In genomic region chr17:64661041-64661730, GRCh38 we compare ENCODE assay signal across 8 cellular contexts. TPM values are rescaled to one million over a fixed set of nuclear protein-coding genes. Genes with fewer than 3 reads are reported as not detected.
DNase-seq lines count a peak whose midpoint lies in the region; ATAC-seq, FAIRE-seq and TF ChIP-seq lines count a peak whose summit lies in the region.
"Not testable (repeated sequence)": the region's sequence is repeated elsewhere in the genome, so short reads cannot be mapped to it uniquely, and the experiment has no call there.

No MANE protein-coding gene starts in this region.

- not testable (repeated sequence) for H2AFZ ChIP-seq in H1 (ENCODE audit: low read length)

- TF ChIP-seq CTCF in H1 (IDR thresholded peaks at IDR 0.05; ENCODE audit: control extremely low read depth in 1 of 3, insufficient read depth in 1 of 3, low read depth in 1 of 3, low read length in 3 of 3); lower leg skin (IDR thresholded peaks at IDR 0.05); type B pancreatic cell (conservative IDR thresholded peaks at IDR 0.05): not testable (repeated sequence)

- not testable (repeated sequence) for H3K79me1 ChIP-seq in H1 (ENCODE audit: low read depth, low read length)

- H3K27ac ChIP-seq in SJCRH30; H1 (ENCODE audit: low read depth, low read length): not testable (repeated sequence)
- peak overlapping the region; percentile 95 for H3K27ac ChIP-seq in small intestine (ENCODE audit: low read depth in 1 of 2, low read length in 1 of 2)

- not testable (repeated sequence) for H3K36me3 ChIP-seq in SJCRH30; H1 (ENCODE audit: control insufficient read depth in 2 of 4, insufficient read depth in 4 of 4, low read length in 3 of 4); small intestine (ENCODE audit: control insufficient read depth in 2 of 2, insufficient read depth in 2 of 2, low read length in 2 of 2)

- peak; percentile 8 for ATAC-seq in GM18498 (IDR thresholded peaks at IDR 0.05; ENCODE audit: unreplicated experiment)
- peak; percentile 4 to 7 for ATAC-seq in activated T-cell treated with anti-CD3 and anti-CD28 coated beads, Interleukin-2, amount 50 U/mL, for 72 hours (replicated peaks in 1 of 2)

- H2BK5ac ChIP-seq in H1 (ENCODE audit: low read depth, low read length) = not testable (repeated sequence)

- not testable (repeated sequence) for H3K9me3 ChIP-seq in SJCRH30 (replicated peaks); H1 (ENCODE audit: insufficient read depth in 2 of 2, low read depth in 1 of 2, low read length in 1 of 2); small intestine (ENCODE audit: control insufficient read depth, low read depth)

- H3K4me1 Mint-ChIP-seq in activated T-cell treated with anti-CD3 and anti-CD28 coated beads, Interleukin-2, amount 50 U/mL, for 72 hours (ENCODE audit: low read depth) = peaks cover 46% of the 10 kb centered on the region
- peaks cover 20% of the 10 kb centered on the region for H3K4me1 Mint-ChIP-seq in type B pancreatic cell (ENCODE audit: unreplicated experiment)

- H3K9me3 Mint-ChIP-seq in activated T-cell treated with anti-CD3 and anti-CD28 coated beads, Interleukin-2, amount 50 U/mL, for 72 hours; type B pancreatic cell: not testable (repeated sequence)

- H2BK15ac ChIP-seq in H1 (ENCODE audit: low read length) = not testable (repeated sequence)

- H3K4ac ChIP-seq in H1 (replicated peaks; ENCODE audit: insufficient read length, low read depth, low read length) = not testable (repeated sequence)

- not testable (repeated sequence) for H3K14ac ChIP-seq in H1 (ENCODE audit: insufficient read length)

- H3K9ac ChIP-seq in H1 (replicated peaks in 1 of 4; ENCODE audit: extremely low read depth in 1 of 4, low read depth in 3 of 4, low read length in 3 of 4) = peak overlapping the region; percentile 29 to 67 (median 46); a peak in 6 of 7 replicates

- peak overlapping the region; percentile 91 for H3K27ac Mint-ChIP-seq in activated T-cell treated with anti-CD3 and anti-CD28 coated beads, Interleukin-2, amount 50 U/mL, for 72 hours
- H3K27ac Mint-ChIP-seq in type B pancreatic cell = peak overlapping the region; percentile 90

- not testable (repeated sequence) for H2BK120ac ChIP-seq in H1 (replicated peaks; ENCODE audit: low read depth, low read length)

- peak overlapping the region; percentile 98 for H3K4me3 Mint-ChIP-seq in activated T-cell treated with anti-CD3 and anti-CD28 coated beads, Interleukin-2, amount 50 U/mL, for 72 hours
- peak overlapping the region; percentile 99 for H3K4me3 Mint-ChIP-seq in type B pancreatic cell

- not testable (repeated sequence) for H3K23ac ChIP-seq in H1 (ENCODE audit: insufficient read length)

- peaks cover 12% of the 10 kb centered on the region; the same call in 1 of the 2 replicates for H3K4me1 ChIP-seq in SJCRH30
- H3K4me1 ChIP-seq in H1 (replicated peaks in 1 of 4; ENCODE audit: control insufficient read depth in 3 of 4, insufficient read depth in 4 of 4, low read length in 3 of 4); small intestine (ENCODE audit: control insufficient read depth in 2 of 2, insufficient read depth in 1 of 2, low read depth in 1 of 2, low read length in 1 of 2): not testable (repeated sequence)

- intact Hi-C loops in lower leg skin (cut with DNase I; ENCODE audit: low total_unique reads) = not testable (repeated sequence)

- H3K27me3 ChIP-seq in SJCRH30; H1 (replicated peaks in 1 of 4; ENCODE audit: control insufficient read depth in 3 of 4, extremely low read depth in 1 of 4, insufficient read depth in 3 of 4, low read length in 3 of 4); small intestine (ENCODE audit: control insufficient read depth in 2 of 2, insufficient read depth in 2 of 2, low read length in 2 of 2): not testable (repeated sequence)

- H3K36me3 Mint-ChIP-seq in activated T-cell treated with anti-CD3 and anti-CD28 coated beads, Interleukin-2, amount 50 U/mL, for 72 hours (ENCODE audit: insufficient read depth in 2 of 2); type B pancreatic cell: not testable (repeated sequence)

- H3K56ac ChIP-seq in H1 (replicated peaks; ENCODE audit: insufficient read length, low read depth, low read length) = peak overlapping the region; percentile 6

- TF ChIP-seq POLR2A in H1 (IDR thresholded peaks at IDR 0.05; ENCODE audit: control extremely low read depth in 1 of 2, low read depth in 2 of 2, low read length in 2 of 2); lower leg skin (IDR thresholded peaks at IDR 0.05): not testable (repeated sequence)

- peaks cover 3 to 52% of the 10 kb centered on the region in 2 experiments; a peak in 3 of 4 replicates for H3K79me2 ChIP-seq in H1 (ENCODE audit: control insufficient read depth in 1 of 2, insufficient read depth in 2 of 2, low read length in 2 of 2)

- not testable (repeated sequence) for H2BK20ac ChIP-seq in H1 (ENCODE audit: low read length)

- H3K23me2 ChIP-seq in H1 (ENCODE audit: low read depth, low read length) = not testable (repeated sequence)

- peak overlapping the region; percentile 87 to 92 for H3K4me2 ChIP-seq in H1 (ENCODE audit: insufficient read depth in 1 of 2, low read depth in 2 of 2, low read length in 2 of 2)

- DNase-seq in HuH-7.5 (ENCODE audit: low spot score) = peak; percentile 23
- peak in 1 of 2 experiments; percentile 17 for DNase-seq in SJCRH30
- peak; percentile 44 to 46 for DNase-seq in activated T-cell treated with anti-CD3 and anti-CD28 coated beads, Interleukin-2, amount 50 U/mL, for 72 hours
- peak in 1 of 2 experiments; percentile 64 for DNase-seq in H1 (ENCODE audit: low read depth in 1 of 2, low spot score in 2 of 2)
- DNase-seq in lower leg skin (ENCODE audit: low spot score in 2 of 2) = peak in 1 of 2 donors; percentile 88
- DNase-seq in small intestine = peak; percentile 70
- not testable (repeated sequence) for DNase-seq in type B pancreatic cell (ENCODE audit: extremely low spot score, unreplicated experiment)

- not testable (repeated sequence) for H2AK5ac ChIP-seq in H1 (ENCODE audit: low read depth, low read length)

- H4K91ac ChIP-seq in H1 (replicated peaks; ENCODE audit: insufficient read length, low read length) = not testable (repeated sequence)

- not testable (repeated sequence) for H3K18ac ChIP-seq in H1 (ENCODE audit: extremely low read depth, low read length)

- H4K20me1 ChIP-seq in H1 (replicated peaks in 1 of 2; ENCODE audit: control insufficient read depth in 1 of 2, insufficient read depth in 2 of 2, low read length in 2 of 2) = not testable (repeated sequence)

- TF ChIP-seq RAD21 in H1 (IDR thresholded peaks at IDR 0.05 in 1 of 2, conservative IDR thresholded peaks at IDR 0.05 in 1 of 2; ENCODE audit: low read depth in 2 of 2, low read length in 2 of 2) = not testable (repeated sequence)

- CTCF ChIA-PET in H1 (lab: Charles Lee; ENCODE audit: partially characterized antibody) = interaction anchor here (1.3 kb wide), 1 partner anchor 12 kb away, joined by 3 read pairs; no protein-coding TSS in a partner anchor

- not testable (repeated sequence) for H4K8ac ChIP-seq in H1 (ENCODE audit: extremely low read depth, insufficient read depth, low read length)

- not testable (repeated sequence) for H4K5ac ChIP-seq in H1 (ENCODE audit: insufficient read length, low read depth, low read length)

- not testable (repeated sequence) for TF ChIP-seq EP300 in H1 (IDR thresholded peaks at IDR 0.05; ENCODE audit: borderline replicate concordance in 1 of 2, low read depth in 2 of 2, low read length in 2 of 2)

- 3% methylated on average over 32 of the region's 35 CpGs; no CpG with 5 or more reads in 1 of the 2 experiments for WGBS in H1 (ENCODE audit: extremely low coverage in 1 of 2, insufficient coverage in 1 of 2, insufficient read length in 1 of 2, insufficient replicate concordance in 2 of 2, low coverage in 1 of 2, low lambda C conversion rate in 2 of 2, missing lambda C conversion rate in 1 of 2), 2 experiments
- WGBS in lower leg skin, 2 donors = 0% methylated on average over 20 to 35 of the region's 35 CpGs
- whole genome bisulfite sequencing in small intestine, 3 donors = 0% methylated on average over 34 to 35 of the region's 35 CpGs

- not testable (repeated sequence) for H2BK12ac ChIP-seq in H1 (ENCODE audit: low read depth, low read length)

- FAIRE-seq in H1 (lab: Jason Lieb, UNC); small intestine (lab: Jason Lieb, UNC): not testable (repeated sequence)

- POLR2A ChIA-PET in H1 (lab: Charles Lee; ENCODE audit: partially characterized antibody) = interaction anchor here (0.7 to 2.5 kb wide), 16 partner anchors 9 to 169 kb away, joined by 3 to 25 read pairs (median 4); partner anchors contain the start of genes CEP95, DDX5 and POLG2

- H3K4me3 ChIP-seq in SJCRH30 (peak overlapping the region; percentile 96), H1 (ENCODE audit: extremely low read depth in 1 of 4, insufficient read depth in 2 of 4, low read depth in 3 of 4, low read length in 4 of 4) (peak overlapping the region; percentile 78 to 84 (median 80)), lower leg skin (ENCODE audit: low read depth, poor library complexity, severe bottlenecking) (peak overlapping the region; percentile 82), small intestine (ENCODE audit: low read depth in 1 of 2, low read length in 2 of 2) (peak overlapping the region; percentile 98 to 99)

- not testable (repeated sequence) for H3K27me3 Mint-ChIP-seq in activated T-cell treated with anti-CD3 and anti-CD28 coated beads, Interleukin-2, amount 50 U/mL, for 72 hours (ENCODE audit: low read depth); type B pancreatic cell

RNA-seq across cellular contexts. Expression of gene SMURF2, which starts 0.9 kb away (rescaled TPM):
- total RNA-seq in SJCRH30 (2014; rRNA removed; shearing (Covaris generic)) = 22.1 and 26.3 TPM in 2 replicates
- total RNA-seq in activated T-cell treated with anti-CD3 and anti-CD28 coated beads, Interleukin-2, amount 50 U/mL, for 72 hours = 10 to 100 TPM; 18.3 to 19.4 TPM
- 27.7 and 29.2 TPM in 2 replicates for total RNA-seq in H1 (2021; fragmentation: NEBNext Ultra II Directional; extraction: Animal tissue kit (Norgen Biotek cat#: 25700))
- polyA plus RNA-seq in H1 (2011; rRNA removed) = 4.1 and 7.2 TPM in 2 replicates
- 9.7 TPM for polyA plus RNA-seq in H1 (2011; cell fraction: cytosol; rRNA removed)
- 4.0 TPM for polyA plus RNA-seq in H1 (2011; cell fraction: nucleus; rRNA removed)
- 13.4 to 18.6 TPM (median 15.1 TPM) in 4 replicates for polyA plus RNA-seq in H1 (2012, experiment 1 of 2)
- polyA plus RNA-seq in H1 (2012, experiment 2 of 2) = 1.4 TPM
- 15.4 TPM for polyA plus RNA-seq in H1 (2013, experiment 1 of 2)
- polyA plus RNA-seq in H1 (2013, experiment 2 of 2) = 14.6 TPM
- polyA minus RNA-seq in H1 (2011; rRNA and poly(A)+ RNA removed) = 24.4 and 42.6 TPM in 2 replicates
- 13.8 TPM for polyA minus RNA-seq in H1 (2011; cell fraction: cytosol; rRNA and poly(A)+ RNA removed)
- 25.7 TPM for polyA minus RNA-seq in H1 (2011; cell fraction: nucleus; rRNA and poly(A)+ RNA removed)
- total RNA-seq in lower leg skin = 10 to 100 TPM; 13.2 to 21.0 (median 20.5) TPM
- polyA plus RNA-seq in small intestine = 10 to 100 TPM in 1 of 3 donors, 1 to 10 TPM in 2; 8.0 to 20.1 (median 8.9) TPM
- total RNA-seq in type B pancreatic cell (ENCODE audit: low replicate concordance) = 22.3 and 26.6 TPM in 2 replicates
